8 cellular contexts compared by ENCODE assay signal in the genomic region with DNA sequence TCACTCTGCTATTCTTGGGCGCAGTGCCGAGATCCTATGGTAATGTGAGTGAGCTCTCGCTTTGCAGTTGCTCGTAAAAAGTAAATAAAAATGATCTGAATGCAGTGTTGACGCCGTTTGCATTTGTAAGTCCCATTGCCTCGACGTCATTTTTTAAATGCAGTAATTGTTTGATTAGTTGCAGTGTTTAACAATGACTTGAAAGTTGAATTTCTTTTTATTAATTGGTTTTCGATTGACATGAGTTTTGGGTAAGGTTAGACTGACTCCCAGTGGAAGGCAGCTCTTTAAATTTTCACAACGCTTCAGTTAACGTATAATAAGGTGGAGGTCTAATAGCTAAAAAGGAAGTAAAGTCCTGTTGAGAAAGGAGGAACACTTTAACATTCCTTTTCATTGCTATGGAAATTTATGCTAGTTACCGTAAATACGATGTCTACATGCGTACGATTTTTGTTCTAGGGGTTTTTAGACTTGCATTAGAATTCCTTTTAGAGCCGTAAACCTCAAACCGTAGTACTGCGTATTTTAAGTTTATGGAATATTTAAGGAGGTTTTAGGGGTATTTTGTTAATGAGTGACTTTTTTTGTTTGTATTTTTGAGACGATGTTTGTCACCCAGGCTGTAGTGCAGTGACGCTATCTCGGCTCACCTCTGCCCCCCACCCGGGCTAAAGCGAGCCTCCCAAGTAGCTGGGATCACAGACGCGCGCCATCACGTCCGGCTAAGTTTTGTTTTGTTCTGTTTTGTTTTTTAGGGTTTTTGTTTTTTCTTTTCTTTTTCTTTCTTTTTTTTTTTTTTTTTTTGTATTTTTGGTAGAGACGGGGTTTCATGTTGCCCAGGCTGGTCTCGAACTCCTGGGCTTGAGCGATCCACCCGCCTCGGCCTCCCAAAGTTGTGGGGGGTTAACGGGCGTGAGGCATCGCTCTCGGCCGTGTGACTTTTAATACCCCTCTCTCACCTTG. TPM values are rescaled to one million over a fixed set of nuclear protein-coding genes. Genes with fewer than 3 reads are reported as not detected.
A peak's percentile ranks its signal among the peaks of the same experiment; 100 is the strongest.
DNase-seq lines count a peak whose midpoint lies in the region; ATAC-seq, FAIRE-seq and TF ChIP-seq lines count a peak whose summit lies in the region.

No MANE protein-coding gene starts in this region.

- ATAC-seq in activated B cell treated with CpG ODN at 0.5 μM for 24 hours (ENCODE audit: low read depth) (peak; percentile 9), GM18511 (IDR thresholded peaks at IDR 0.05; ENCODE audit: unreplicated experiment) (no peak), HG03196 (IDR thresholded peaks at IDR 0.05; ENCODE audit: unreplicated experiment) (no peak)

- H3K9me2 ChIP-seq in neural cell (ENCODE audit: insufficient read depth, low read length) = no peaks in the 10 kb centered on the region

- intact Hi-C loops in activated B cell treated with CpG ODN at 0.5 μM for 24 hours (cut with micrococcal nuclease) = loop anchor here (1.0 to 5.0 kb wide), 5 partner anchors 14 to 435 kb away; a partner anchor contains a TSS
- intact Hi-C loops in endothelial cell of umbilical vein (cut with micrococcal nuclease) = loop anchor here (1.0 to 2.0 kb wide), 3 partner anchors 14 to 117 kb away; a partner anchor contains a TSS

- no peaks in the 10 kb centered on the region for H3F3A ChIP-seq in neural cell (ENCODE audit: insufficient read depth, low read length, poor library complexity, severe bottlenecking)

- BruUV-seq in endothelial cell of umbilical vein (replicated peaks; lab: Mats Ljungman, UMichigan) = TSS peak; percentile 40

- no peaks in the 10 kb centered on the region for H3K36me3 ChIP-seq in endothelial cell of umbilical vein (ENCODE audit: control insufficient read depth in 2 of 2, extremely low read depth in 1 of 2, insufficient read depth in 2 of 2, low read length in 2 of 2)
- H3K36me3 ChIP-seq in neural cell (ENCODE audit: insufficient read depth, low read length) = no peaks in the 10 kb centered on the region

- POLR2A ChIA-PET in activated B cell treated with CpG ODN at 0.5 μM for 24 hours (lab: Charles Lee) = interaction anchor here (0.5 to 3.2 kb wide), 27 partner anchors 9 to 743 kb away, joined by 3 to 46 read pairs (median 4); a partner anchor contains a TSS
- POLR2A ChIA-PET in endothelial cell of umbilical vein (lab: Charles Lee) = interaction anchor here (0.7 to 1.8 kb wide), 5 partner anchors 14 to 130 kb away, joined by 3 to 14 read pairs (median 3); a partner anchor contains a TSS

- H3K9me3 ChIP-seq in endothelial cell of umbilical vein (replicated peaks; ENCODE audit: control insufficient read depth, insufficient read depth, low read length) (no peaks in the 10 kb centered on the region), neural cell (ENCODE audit: low read length) (no peaks in the 10 kb centered on the region)

- DNase-seq in HT1080 (ENCODE audit: low read depth) (peak; percentile 15), activated B cell treated with CpG ODN at 0.5 μM for 24 hours (no peak), endothelial cell of umbilical vein (ENCODE audit: low read depth, low spot score) (no peak), C1 segment of cervical spinal cord (lab: John Stamatoyannopoulos, UW) (no peak)

- H3K9me3 Mint-ChIP-seq in activated B cell treated with CpG ODN at 0.5 μM for 24 hours = no peaks in the 10 kb centered on the region

- H3K4me2 ChIP-seq in endothelial cell of umbilical vein (ENCODE audit: insufficient read depth, low read length) (peak overlapping the region; percentile 95), neural cell (ENCODE audit: low read length) (peak overlapping the region; percentile 61)

- H3K4me1 Mint-ChIP-seq in activated B cell treated with CpG ODN at 0.5 μM for 24 hours = peaks cover 47% of the 10 kb centered on the region

- no peaks in the 10 kb centered on the region for H3K27me3 ChIP-seq in endothelial cell of umbilical vein (ENCODE audit: control insufficient read depth in 2 of 2, insufficient read depth in 2 of 2, low read length in 2 of 2)
- H3K27me3 ChIP-seq in neural cell (ENCODE audit: insufficient read depth, low read depth, low read length) = no peaks in the 10 kb centered on the region

- dilution Hi-C loops in endothelial cell of umbilical vein (cut with MboI; ENCODE audit: extremely low pct_ligation_motif_present, low sequenced_read_pairs) = no loop called here

- no peak for TF ChIP-seq POLR2A in endothelial cell of umbilical vein (IDR thresholded peaks at IDR 0.05; ENCODE audit: low read depth, low read length)

- H3K27ac ChIP-seq in C4-2B (peak overlapping the region; percentile 96), endothelial cell of umbilical vein (ENCODE audit: insufficient read depth, low read depth, low read length) (peak overlapping the region; percentile 98), neural cell (ENCODE audit: low read length) (peak overlapping the region; percentile 100)

- peaks cover 25% of the 10 kb centered on the region for H4K20me1 ChIP-seq in endothelial cell of umbilical vein (replicated peaks; ENCODE audit: control insufficient read depth, extremely low read depth, insufficient read depth, low read length)
- peaks cover 41% of the 10 kb centered on the region for H4K20me1 ChIP-seq in neural cell (ENCODE audit: insufficient read depth)

- H3K4me3 ChIP-seq in endothelial cell of umbilical vein (replicated peaks in 1 of 3; ENCODE audit: insufficient read depth in 1 of 3, low read depth in 1 of 3, low read length in 3 of 3) (peak overlapping the region; percentile 83 to 97 (median 91)), neural cell (ENCODE audit: low read length) (peak overlapping the region; percentile 69)

- FAIRE-seq in endothelial cell of umbilical vein (lab: Jason Lieb, UNC) = no peak

- TF ChIP-seq EP300 in neural cell (conservative IDR thresholded peaks at IDR 0.05; ENCODE audit: poor library complexity, severe bottlenecking) = no peak

- H3K4me3 Mint-ChIP-seq in activated B cell treated with CpG ODN at 0.5 μM for 24 hours = peak overlapping the region; percentile 98

- H3K27ac Mint-ChIP-seq in activated B cell treated with CpG ODN at 0.5 μM for 24 hours = peak overlapping the region; percentile 100

- CTCF ChIA-PET in activated B cell treated with CpG ODN at 0.5 μM for 24 hours (lab: Charles Lee) = interaction anchor here (0.8 to 2.7 kb wide), 9 partner anchors 9 to 235 kb away, joined by 3 to 16 read pairs (median 4); a partner anchor contains a TSS
- CTCF ChIA-PET in endothelial cell of umbilical vein (lab: Charles Lee) = interaction anchor here (0.8 to 2.6 kb wide), 15 partner anchors 8 to 311 kb away, joined by 3 to 24 read pairs (median 3); a partner anchor contains a TSS

- TF ChIP-seq RAD21 in neural cell (conservative IDR thresholded peaks at IDR 0.05) = peak; percentile 55

- H3K27me3 Mint-ChIP-seq in activated B cell treated with CpG ODN at 0.5 μM for 24 hours = no peaks in the 10 kb centered on the region

- H3K36me3 Mint-ChIP-seq in activated B cell treated with CpG ODN at 0.5 μM for 24 hours (ENCODE audit: low read depth) = peaks cover 31% of the 10 kb centered on the region

- no peaks in the 10 kb centered on the region for H3K9me1 ChIP-seq in endothelial cell of umbilical vein (replicated peaks; ENCODE audit: control insufficient read depth, extremely low read depth, insufficient read depth, low read length)

- peak; percentile 37 for TF ChIP-seq CTCF in C4-2B (conservative IDR thresholded peaks at IDR 0.05)
- no peak for TF ChIP-seq CTCF in activated B cell treated with CpG ODN at 0.5 μM for 24 hours (IDR thresholded peaks at IDR 0.05)
- no peak for TF ChIP-seq CTCF in endothelial cell of umbilical vein (IDR thresholded peaks at IDR 0.05; ENCODE audit: extremely low read depth in 1 of 2, insufficient read depth in 1 of 2, low read depth in 1 of 2, low read length in 2 of 2)
- peak; percentile 55 for TF ChIP-seq CTCF in neural cell (IDR thresholded peaks at IDR 0.05; ENCODE audit: poor library complexity, severe bottlenecking)

- H3K4me1 ChIP-seq in endothelial cell of umbilical vein (ENCODE audit: control insufficient read depth, extremely low read depth, insufficient read depth, low read length) = peaks cover 22% of the 10 kb centered on the region

- peaks cover 62% of the 10 kb centered on the region for H3K79me2 ChIP-seq in endothelial cell of umbilical vein (ENCODE audit: control insufficient read depth, insufficient read depth, low read length)
- H3K79me2 ChIP-seq in neural cell (replicated peaks; ENCODE audit: insufficient read depth, low read length) = peaks cover 55% of the 10 kb centered on the region

- H3K9ac ChIP-seq in endothelial cell of umbilical vein (replicated peaks; ENCODE audit: extremely low read depth, insufficient read depth, low read length) (peak overlapping the region; percentile 97), neural cell (ENCODE audit: low read length) (peak overlapping the region; percentile 100)

- H2AFZ ChIP-seq in endothelial cell of umbilical vein (ENCODE audit: low read depth, low read length) (no peak overlapping the region), neural cell (ENCODE audit: low read depth, low read length) (no peak overlapping the region)

TF ChIP-seq in endothelial cell of umbilical vein, 7 proteins besides CTCF, POLR2A, EP300 and RAD21 (continues in another document):
- TF ChIP-seq FOS (IDR thresholded peaks at IDR 0.05; ENCODE audit: borderline replicate concordance, insufficient read depth, low read length) = no peak
- no peak for TF ChIP-seq GATA2 (IDR thresholded peaks at IDR 0.05; ENCODE audit: insufficient read depth, insufficient read length, low read depth, low read length)
- TF ChIP-seq POLR2AphosphoS5 (IDR thresholded peaks at IDR 0.05; ENCODE audit: insufficient read depth, low read depth, low read length) = no peak

TF ChIP-seq in neural cell, 6 proteins besides CTCF, POLR2A, EP300 and RAD21 (continues in another document):
- TF ChIP-seq EZH2 (IDR thresholded peaks at IDR 0.05; ENCODE audit: borderline replicate concordance, insufficient read depth, low read length, poor library complexity, severe bottlenecking) (no peak), TAF1 (IDR thresholded peaks at IDR 0.05; ENCODE audit: low read depth) (no peak), MXI1 (conservative IDR thresholded peaks at IDR 0.05; ENCODE audit: poor library complexity, severe bottlenecking) (peak; percentile 27)

RNA-seq across cellular contexts. Expression of a gene that starts 1.4 kb away (rescaled TPM):
- total RNA-seq in HT1080 (2014; rRNA removed; shearing (Covaris generic)) = 179 and 351 TPM in 2 replicates
- polyA plus RNA-seq in HT1080 (2015; cell fraction: cytosol; rRNA removed) = 394 and 487 TPM in 2 replicates
- polyA plus RNA-seq in HT1080 (2015; cell fraction: nucleus; rRNA removed) = 223 and 253 TPM in 2 replicates
- total RNA-seq in activated B cell treated with CpG ODN at 0.5 μM for 24 hours (271 and 287 TPM in 2 replicates), endothelial cell of umbilical vein (404 and 417 TPM in 2 replicates)
- polyA plus RNA-seq in endothelial cell of umbilical vein (135 and 164 TPM in 2 replicates), neural cell (1,505 and 1,595 TPM in 2 replicates)
- 234 and 265 TPM in 2 replicates for polyA plus RNA-seq in endothelial cell of umbilical vein (2011; cell fraction: cytosol; rRNA removed)
- polyA plus RNA-seq in endothelial cell of umbilical vein (2011; cell fraction: nucleus; rRNA removed) = 123 and 153 TPM in 2 replicates
- polyA plus RNA-seq in endothelial cell of umbilical vein (2012) = 283 and 350 TPM in 2 replicates
- polyA minus RNA-seq in endothelial cell of umbilical vein (82.5 and 86.5 TPM in 2 replicates), neural cell (1,060 and 1,223 TPM in 2 replicates)
- polyA minus RNA-seq in endothelial cell of umbilical vein (2011; cell fraction: cytosol; rRNA and poly(A)+ RNA removed) = 82.4 TPM
- polyA minus RNA-seq in endothelial cell of umbilical vein (2011; cell fraction: nucleus; rRNA and poly(A)+ RNA removed) = 108 and 150 TPM in 2 replicates

Comparison
In these comparisons a context has a peak if more than half of its experiments do, and no peak if none do; other contexts are left out.
1. CTCF ChIP-seq: peak in C4-2B (single experiment) and neural cell (single experiment); none in activated B cell treated with CpG ODN at 0.5 μM for 24 hours (single experiment) and endothelial cell of umbilical vein (0 of 2).
2. Peak in every context shown above with its lines, with median percentiles within 50 percentile points of each other: H3K27ac ChIP-seq.